8 cellular contexts compared by ENCODE assay signal in genomic region chrX:107684956-107685385, GRCh38.
A peak's percentile ranks its signal among the peaks of the same experiment; 100 is the strongest.
DNase-seq lines count a peak whose midpoint lies in the region; ATAC-seq and TF ChIP-seq lines count a peak whose summit lies in the region.

No MANE protein-coding gene starts in this region.

- H3K36me3 ChIP-seq in effector memory CD4-positive, alpha-beta T cell (ENCODE audit: control insufficient read depth, insufficient read depth, low read length), result no peaks in the 10 kb centered on the region
- no peaks in the 10 kb centered on the region for H3K36me3 ChIP-seq in muscle layer of duodenum (ENCODE audit: control insufficient read depth in 1 of 2, insufficient read depth in 2 of 2, low read length in 2 of 2)

- no peaks in the 10 kb centered on the region for H3K9me3 ChIP-seq in effector memory CD4-positive, alpha-beta T cell (ENCODE audit: control insufficient read depth, low read length)
- no peaks in the 10 kb centered on the region for H3K9me3 ChIP-seq in muscle layer of duodenum (ENCODE audit: control insufficient read depth in 1 of 2, low read length in 2 of 2)

- TF ChIP-seq CTCF in GM10266 (IDR thresholded peaks at IDR 0.05; ENCODE audit: control insufficient read depth, insufficient read depth, low read depth, missing control alignments), result no peak

- H3K27me3 ChIP-seq in effector memory CD4-positive, alpha-beta T cell (replicated peaks; ENCODE audit: control insufficient read depth, insufficient read depth, low read length, poor library complexity, severe bottlenecking), result no peaks in the 10 kb centered on the region
- no peaks in the 10 kb centered on the region for H3K27me3 ChIP-seq in muscle layer of duodenum (ENCODE audit: low read depth, low read length)

- ATAC-seq in GM18868 (IDR thresholded peaks at IDR 0.05; ENCODE audit: unreplicated experiment) (peak; percentile 92), HG02610 (IDR thresholded peaks at IDR 0.05; ENCODE audit: unreplicated experiment) (peak; percentile 94)

- H3K27ac ChIP-seq in effector memory CD4-positive, alpha-beta T cell (ENCODE audit: insufficient read depth, low read length, poor library complexity, severe bottlenecking), result peak overlapping the region; percentile 11
- H3K27ac ChIP-seq in muscle layer of duodenum (ENCODE audit: low read length), result peak overlapping the region; percentile 23

- peaks cover 17% of the 10 kb centered on the region for H3K4me1 ChIP-seq in effector memory CD4-positive, alpha-beta T cell (ENCODE audit: control insufficient read depth, insufficient read depth, low read length, poor library complexity, severe bottlenecking)
- H3K4me1 ChIP-seq in muscle layer of duodenum (ENCODE audit: control insufficient read depth in 1 of 2, insufficient read depth in 2 of 2, low read length in 2 of 2), result peaks cover 8 to 14% of the 10 kb centered on the region in 2 donors

- H3K4me3 ChIP-seq in effector memory CD4-positive, alpha-beta T cell (ENCODE audit: insufficient read depth, low read depth, low read length, poor library complexity, severe bottlenecking), result no peak overlapping the region
- H3K4me3 ChIP-seq in muscle layer of duodenum (ENCODE audit: low read depth in 1 of 2, low read length in 2 of 2), result no peak overlapping the region

- DNase-seq in NCI-H226, result peak; percentile 86
- no peak for DNase-seq in effector memory CD4-positive, alpha-beta T cell
- DNase-seq in DMS79 (lab: John Stamatoyannopoulos, UW), result no peak
- DNase-seq in GM10266 (ENCODE audit: extremely low spot score), result no peak
- no peak for DNase-seq in stimulated activated CD4-positive, alpha-beta T cell treated with anti-CD3 and anti-CD28 coated beads, Interleukin-4, amount 100 ng/mL, for 4 hours
